Comparison of ENCODE assay signal across 22 cellular contexts in genomic region chr12:32069071-32069470, GRCh38. TPM values are rescaled to one million over a fixed set of nuclear protein-coding genes. Genes with fewer than 3 reads are reported as not detected.
DNase-seq lines count a peak whose midpoint lies in the region; ATAC-seq and TF ChIP-seq lines count a peak whose summit lies in the region.
"Had no signal": no experiment of that assay in that cellular context is flagged by ENCODE, and none has a peak within 500 bp of the region (broad histone marks: within the 10 kb centered on the region; RNA-seq: fewer than 3 reads in every experiment).

No MANE protein-coding gene starts in this region.

- no peak for TF ChIP-seq POLR2A in spleen (IDR thresholded peaks at IDR 0.05)

- DNase-seq in LoVo (ENCODE audit: low spot score) (peak; percentile 77), dermis microvascular lymphatic vessel endothelial cell (ENCODE audit: low read depth in 2 of 2) (peak; percentile 34 to 89), left kidney (ENCODE audit: low read depth, low spot score) (peak; percentile 32), spleen (no peak)
- DNase-seq in central memory CD4-positive, alpha-beta T cell, result no peak
- DNase-seq in effector CD4-positive, alpha-beta T cell, result no peak
- DNase-seq: 8988T; activated CD8-positive, alpha-beta memory T cell treated with anti-CD3 and anti-CD28 coated beads, Interleukin-2, amount 50 U/mL, for 4 hours; activated naive CD8-positive, alpha-beta T cell treated with anti-CD3 and anti-CD28 coated beads, Interleukin-2, amount 10 ng/mL, durations not matched to agents 7 days and 5 days; foreskin keratinocyte; GDM1; IMR-90; left ventricle myocardium inferior; MG63; NCI-H146; NCI-H526 treated with DMSO at 0.1 percent for 48 hours; T-cell had no signal

- no peak for ATAC-seq in HG03108 (IDR thresholded peaks at IDR 0.05; ENCODE audit: unreplicated experiment)
- ATAC-seq: foreskin keratinocyte, T-cell had no signal

- no peak overlapping the region for H3K4me3 ChIP-seq in spleen
- H3K4me3 ChIP-seq: BLaER1, coronary artery, left ventricle myocardium inferior, MG63, neural progenitor cell had no signal

- no peak for TF ChIP-seq CTCF in 22Rv1 (IDR thresholded peaks at IDR 0.05)
- TF ChIP-seq CTCF in spleen (IDR thresholded peaks at IDR 0.05 in 8 of 11, conservative IDR thresholded peaks at IDR 0.05 in 3 of 11), result no peak

- H3K27ac ChIP-seq in 22Rv1 (peak overlapping the region; percentile 39), spleen (no peak overlapping the region)
- H3K27ac ChIP-seq: BLaER1, coronary artery, foreskin keratinocyte, left ventricle myocardium inferior, neural progenitor cell had no signal

- intact Hi-C loops in spleen (cut with DNase I; ENCODE audit: low total_unique reads), result loop anchor here (10.0 kb wide), 1 partner anchor 246 kb away; no protein-coding TSS in a partner anchor

- no peaks in the 10 kb centered on the region for H3K4me1 ChIP-seq in spleen
- H3K4me1 ChIP-seq: BLaER1, foreskin keratinocyte, left ventricle myocardium inferior had no signal

- 87 to 97% (median 96%) methylated on average over 3 of the region's 3 CpGs for WGBS in spleen, 5 donors

- H3K36me3 ChIP-seq in spleen, result no peaks in the 10 kb centered on the region
- H3K36me3 ChIP-seq: BLaER1, left ventricle myocardium inferior, MG63, neural progenitor cell had no signal

- no peaks in the 10 kb centered on the region for H3K27me3 ChIP-seq in spleen (replicated peaks in 1 of 7)
- H3K27me3 ChIP-seq: BLaER1, foreskin keratinocyte, MG63, neural progenitor cell had no signal

- peaks cover 0 to 6% (median 3%) of the 10 kb centered on the region in 8 donors for H3K9me3 ChIP-seq in spleen
- H3K9me3 ChIP-seq: MG63 had no signal

RNA-seq across cellular contexts. Expression of gene BICD1, which starts 37.6 kb away (rescaled TPM):
- total RNA-seq in dermis microvascular lymphatic vessel endothelial cell, result 12.8 and 28.4 TPM in 2 replicates
- 10 to 100 TPM; 23.1 to 62.9 (median 56.7) TPM for total RNA-seq in spleen
- 10 to 100 TPM in 2 of 3 donors, 1 to 10 TPM in 1; 8.5 to 11.6 (median 10.9) TPM for polyA plus RNA-seq in spleen

Comparison
In these comparisons a context has a peak if more than half of its experiments do, and no peak if none do; other contexts are left out.
1. DNase-seq: peak in LoVo (single experiment), dermis microvascular lymphatic vessel endothelial cell (2 of 2) and left kidney (single experiment); none in central memory CD4-positive, alpha-beta T cell (single experiment), effector CD4-positive, alpha-beta T cell (single experiment) and spleen (single experiment).